ENCODE assay signal across 11 cellular contexts in genomic region chr22:19973551-19974183, GRCh38. TPM values are rescaled to one million over a fixed set of nuclear protein-coding genes. Genes with fewer than 3 reads are reported as not detected.
A peak's percentile ranks its signal among the peaks of the same experiment; 100 is the strongest.
DNase-seq lines count a peak whose midpoint lies in the region; ATAC-seq, FAIRE-seq and TF ChIP-seq lines count a peak whose summit lies in the region.
"Had no signal": no experiment of that assay in that cellular context is flagged by ENCODE, and none has a peak within 500 bp of the region (broad histone marks: within the 10 kb centered on the region; RNA-seq: fewer than 3 reads in every experiment).

No MANE protein-coding gene starts in this region.

- no peak overlapping the region for H3K27ac Mint-ChIP-seq in neural crest cell (ENCODE audit: unreplicated experiment)
- H3K27ac Mint-ChIP-seq: CD8-positive, alpha-beta T cell; IgD-negative memory B cell had no signal

- no peaks in the 10 kb centered on the region for H3K9me3 Mint-ChIP-seq in neural crest cell
- H3K9me3 Mint-ChIP-seq: CD8-positive, alpha-beta T cell; IgD-negative memory B cell had no signal

- peak overlapping the region; percentile 80 for H3K4me3 Mint-ChIP-seq in neural crest cell
- H3K4me3 Mint-ChIP-seq: CD8-positive, alpha-beta T cell had no signal

- H3K36me3 ChIP-seq in BLaER1 (peaks cover 66% of the 10 kb centered on the region), HCT116 (ENCODE audit: control insufficient read depth in 1 of 2, insufficient read depth in 2 of 2, low read length in 2 of 2) (peaks cover 7 to 8% of the 10 kb centered on the region in 2 experiments; a peak in 2 of 4 replicates)

- H3K9me3 ChIP-seq in BLaER1: no peaks in the 10 kb centered on the region
- no peaks in the 10 kb centered on the region for H3K9me3 ChIP-seq in HCT116 (ENCODE audit: control insufficient read depth in 1 of 2, insufficient read depth in 1 of 2, low read depth in 1 of 2, low read length in 2 of 2)
- H3K9me3 ChIP-seq: SJCRH30 had no signal

- TF ChIP-seq CTCF in HCT116 (IDR thresholded peaks at IDR 0.05 in 2 of 3, conservative IDR thresholded peaks at IDR 0.05 in 1 of 3; ENCODE audit: borderline replicate concordance in 1 of 3, insufficient read depth in 1 of 3, low read depth in 2 of 3, low read length in 2 of 3) (no peak), neural crest cell (conservative IDR thresholded peaks at IDR 0.05) (no peak), foreskin fibroblast (IDR thresholded peaks at IDR 0.05; ENCODE audit: low read depth, low read length) (no peak)

- no peak overlapping the region for H3K9ac ChIP-seq in BLaER1
- H3K9ac ChIP-seq in HCT116 (ENCODE audit: low read length): no peak overlapping the region

- H3K27me3 ChIP-seq in BLaER1 (no peaks in the 10 kb centered on the region), HCT116 (ENCODE audit: insufficient read depth, low read length) (no peaks in the 10 kb centered on the region)
- H3K27me3 ChIP-seq: SJCRH30 had no signal

- no peaks in the 10 kb centered on the region for H3K79me2 ChIP-seq in HCT116 (ENCODE audit: insufficient read depth, low read length)

- no TSS peak for BruUV-seq in HCT116 (replicated peaks; lab: Mats Ljungman, UMichigan)

- peaks cover 38% of the 10 kb centered on the region for H4K20me1 ChIP-seq in BLaER1
- no peaks in the 10 kb centered on the region for H4K20me1 ChIP-seq in HCT116 (ENCODE audit: insufficient read depth)

- no peaks in the 10 kb centered on the region for H3K9me2 ChIP-seq in HCT116 (ENCODE audit: insufficient read depth)

- H3K4me1 Mint-ChIP-seq in neural crest cell: peaks cover 21% of the 10 kb centered on the region

- TF ChIP-seq POLR2A in HCT116 (IDR thresholded peaks at IDR 0.05; ENCODE audit: borderline replicate concordance, extremely low read depth, insufficient read depth, insufficient read length): no peak

- POLR2A ChIA-PET in HCT116 (lab: Charles Lee): interaction anchor here (1.7 kb wide), 1 partner anchor 47 kb away, joined by 5 read pairs; the partner anchor contains the start of gene TANGO2

- peaks cover 8% of the 10 kb centered on the region for H3K27me3 Mint-ChIP-seq in neural crest cell (ENCODE audit: low read depth)
- H3K27me3 Mint-ChIP-seq: IgD-negative memory B cell had no signal

- H2AFZ ChIP-seq in HCT116 (ENCODE audit: low read depth, low read length, poor library complexity, severe bottlenecking): no peak overlapping the region

- FAIRE-seq in GM19239 (lab: Jason Lieb, UNC): no peak
- FAIRE-seq: RCC 7860 had no signal

- H3K4me3 ChIP-seq in BLaER1: no peak overlapping the region
- no peak overlapping the region for H3K4me3 ChIP-seq in HCT116 (replicated peaks in 1 of 2; ENCODE audit: low read depth in 1 of 2, low read length in 2 of 2)
- H3K4me3 ChIP-seq in foreskin fibroblast (ENCODE audit: low read depth in 1 of 2, low read length in 2 of 2): no peak overlapping the region
- H3K4me3 ChIP-seq: SJCRH30 had no signal

- no peak for TF ChIP-seq RAD21 in HCT116 (IDR thresholded peaks at IDR 0.05; ENCODE audit: low read depth)

- CTCF ChIA-PET in HCT116 (lab: Charles Lee): interaction anchor here (0.6 to 1.4 kb wide), 2 partner anchors 20 to 156 kb away, joined by 3 to 4 read pairs; no protein-coding TSS in a partner anchor

- intact Hi-C loops in HCT116 (cut with micrococcal nuclease): loop anchor here (5.0 kb wide), 1 partner anchor 39 kb away; no protein-coding TSS in a partner anchor

- peaks cover 10% of the 10 kb centered on the region for H3K36me3 Mint-ChIP-seq in neural crest cell (ENCODE audit: low read depth)

- DNase-seq in HCT116 (ENCODE audit: low read depth, low spot score) (no peak), caudate nucleus (lab: John Stamatoyannopoulos, UW) (no peak), neural crest cell (ENCODE audit: low read depth, low spot score) (no peak), foreskin fibroblast (no peak), GM19239 (ENCODE audit: insufficient read length, low spot score) (no peak)
- DNase-seq in effector CD8-positive, alpha-beta T cell (lab: John Stamatoyannopoulos, UW): no peak

- H3K4me1 ChIP-seq in BLaER1 (peaks cover 47% of the 10 kb centered on the region), HCT116 (ENCODE audit: control insufficient read depth in 1 of 2, insufficient read depth in 2 of 2, low read length in 2 of 2) (peaks cover 14 to 28% of the 10 kb centered on the region in 2 experiments)

- no peak for ATAC-seq in HCT116

- RAD21 ChIA-PET in HCT116 (lab: Charles Lee; ENCODE audit: low non-redundant PET in 1 of 2, low total read pairs in 2 of 2, uncharacterized antibody in 2 of 2, unreplicated experiment in 2 of 2): no interaction called here

- H3K27ac ChIP-seq in BLaER1 (0 out of 2 replicates have a peak overlapping the region, but pooled peaks have one; percentile 6), HCT116 (ENCODE audit: low read depth, low read length) (no peak overlapping the region; the same call in 1 of the 2 replicates), caudate nucleus (ENCODE audit: low read depth, low read length) (peak overlapping the region; percentile 13)
- H3K27ac ChIP-seq: SJCRH30 had no signal

- H3K4me2 ChIP-seq in BLaER1 (peak overlapping the region; percentile 79), HCT116 (ENCODE audit: low read length) (0 out of 2 replicates have a peak overlapping the region, but pooled peaks have one; percentile 8)

TF ChIP-seq in HCT116, 20 proteins besides CTCF, POLR2A, EP300 and RAD21:
- TF ChIP-seq CBX3 (IDR thresholded peaks at IDR 0.05; ENCODE audit: low read depth): no peak
- TF ChIP-seq CEBPB (IDR thresholded peaks at IDR 0.05; ENCODE audit: low read depth): no peak
- no peak for TF ChIP-seq SP1 (IDR thresholded peaks at IDR 0.05; ENCODE audit: low read depth)
- TF ChIP-seq POLR2AphosphoS5 (IDR thresholded peaks at IDR 0.05; ENCODE audit: low read depth, low read length): no peak
- TF ChIP-seq SIN3A (IDR thresholded peaks at IDR 0.05; ENCODE audit: low read depth): no peak
- TF ChIP-seq ZBTB33 (IDR thresholded peaks at IDR 0.05; ENCODE audit: extremely low read depth, insufficient replicate concordance, low read length): no peak

RNA-seq across cellular contexts. Expression of gene TXNRD2, which starts 32.0 kb away (rescaled TPM):
- total RNA-seq in HCT116 (2021; ENCODE audit: unreplicated experiment) (19.7 TPM), neural crest cell (21.7 and 22.2 TPM in 2 replicates)
- 13.2 and 14.8 TPM in 2 replicates for polyA plus RNA-seq in HCT116 (2012)

RNA-seq across cellular contexts. Expression of gene COMT, which starts 32.1 kb away (rescaled TPM):
- total RNA-seq in HCT116 (2021; ENCODE audit: unreplicated experiment): 109 TPM
- 142 and 156 TPM in 2 replicates for polyA plus RNA-seq in HCT116 (2012)
- total RNA-seq in neural crest cell: 70.9 and 86.4 TPM in 2 replicates

RNA-seq across cellular contexts. Expression of gene ARVCF, which starts 43.0 kb away (rescaled TPM):
- total RNA-seq in HCT116 (2021; ENCODE audit: unreplicated experiment) (42.8 TPM), neural crest cell (93.5 and 105 TPM in 2 replicates)
- 31.1 and 33.4 TPM in 2 replicates for polyA plus RNA-seq in HCT116 (2012)

RNA-seq across cellular contexts. Expression of gene TANGO2, which starts 47.2 kb away (rescaled TPM):
- total RNA-seq in HCT116 (2021; ENCODE audit: unreplicated experiment): 17.0 TPM
- polyA plus RNA-seq in HCT116 (2012): 14.7 and 15.6 TPM in 2 replicates
- total RNA-seq in neural crest cell: 12.8 and 13.4 TPM in 2 replicates
